ENCODE assay signal across 15 cellular contexts in genomic region chr15:75068748-75069147, GRCh38. TPM values are rescaled to one million over a fixed set of nuclear protein-coding genes. Genes with fewer than 3 reads are reported as not detected.
DNase-seq lines count a peak whose midpoint lies in the region; ATAC-seq, FAIRE-seq and TF ChIP-seq lines count a peak whose summit lies in the region.
"Had no signal": no experiment of that assay in that cellular context is flagged by ENCODE, and none has a peak within 500 bp of the region (broad histone marks: within the 10 kb centered on the region; RNA-seq: fewer than 3 reads in every experiment).

No MANE protein-coding gene starts in this region.

- peaks cover 10% of the 10 kb centered on the region for H4K20me1 ChIP-seq in K562 (replicated peaks; ENCODE audit: control insufficient read depth, insufficient read depth, low read length)
- no peaks in the 10 kb centered on the region for H4K20me1 ChIP-seq in PC-3 (ENCODE audit: low read length)

- no peak overlapping the region for H2AFZ ChIP-seq in K562 (ENCODE audit: low read depth, low read length)
- no peak overlapping the region for H2AFZ ChIP-seq in PC-3 (ENCODE audit: low read length)
- H2AFZ ChIP-seq: GM23338 had no signal

- no peak for TF ChIP-seq EP300 in K562 (IDR thresholded peaks at IDR 0.05; ENCODE audit: low read length)

- H3K4me3 Mint-ChIP-seq in activated CD4-positive, alpha-beta memory T cell treated with anti-CD3 and anti-CD28 coated beads, Interleukin-2, amount 10 ng/mL, durations not matched to agents 7 days and 5 days, result no peak overlapping the region
- H3K4me3 Mint-ChIP-seq in activated CD4-positive, alpha-beta memory T cell treated with anti-CD3 and anti-CD28 coated beads for 36 hours, result no peak overlapping the region
- peak overlapping the region in 2 of 4 donors; percentile 82 to 84 for H3K4me3 Mint-ChIP-seq in IgD-negative memory B cell
- H3K4me3 Mint-ChIP-seq in stimulated activated memory B cell treated with anti-CD40 and anti-IgM and Interleukin-4, amounts not matched to agents 10 μg/mL and 1 μg/mL and 100 μg/mL, for 72 hours, result no peak overlapping the region
- H3K4me3 Mint-ChIP-seq: GM23338 had no signal

- H3K79me2 ChIP-seq in K562 (ENCODE audit: control insufficient read depth, insufficient read depth, low read length) (no peaks in the 10 kb centered on the region), PC-3 (ENCODE audit: low read length) (no peaks in the 10 kb centered on the region)

- no peak overlapping the region for H3K4me2 ChIP-seq in K562 (ENCODE audit: insufficient read depth, low read length)
- no peak overlapping the region for H3K4me2 ChIP-seq in PC-3 (ENCODE audit: low read length)
- H3K4me2 ChIP-seq: GM23338 had no signal

- BruUV-seq in K562 (replicated peaks; lab: Mats Ljungman, UMichigan) (no TSS peak), PC-3 (replicated peaks; lab: Mats Ljungman, UMichigan) (no TSS peak)

- peaks cover 6% of the 10 kb centered on the region for H3K9me3 Mint-ChIP-seq in activated CD4-positive, alpha-beta memory T cell treated with anti-CD3 and anti-CD28 coated beads, Interleukin-2, amount 10 ng/mL, durations not matched to agents 7 days and 5 days
- H3K9me3 Mint-ChIP-seq in activated CD4-positive, alpha-beta memory T cell treated with anti-CD3 and anti-CD28 coated beads for 36 hours, result no peaks in the 10 kb centered on the region
- H3K9me3 Mint-ChIP-seq in IgD-negative memory B cell, result peaks cover 0 to 11% (median 0%) of the 10 kb centered on the region in 3 donors
- no peaks in the 10 kb centered on the region for H3K9me3 Mint-ChIP-seq in stimulated activated memory B cell treated with anti-CD40 and anti-IgM and Interleukin-4, amounts not matched to agents 10 μg/mL and 1 μg/mL and 100 μg/mL, for 72 hours

- no peak overlapping the region for H3K9ac ChIP-seq in K562 (ENCODE audit: insufficient read depth in 1 of 2, low read depth in 2 of 2, low read length in 2 of 2)
- H3K9ac ChIP-seq in PC-3 (ENCODE audit: low read length), result no peak overlapping the region

- H3K9me1 ChIP-seq in K562 (ENCODE audit: control insufficient read depth, insufficient read depth, low read length), result no peaks in the 10 kb centered on the region

- no peaks in the 10 kb centered on the region for H3K9me2 ChIP-seq in PC-3 (replicated peaks; ENCODE audit: low read length)

- TF ChIP-seq POLR2A in K562 (conservative IDR thresholded peaks at IDR 0.05), result no peak

- peaks cover 0 to 17% of the 10 kb centered on the region in 2 experiments; a peak in 2 of 5 replicates for H3K27me3 ChIP-seq in K562 (ENCODE audit: control insufficient read depth in 2 of 2, insufficient read depth in 2 of 2, low read length in 2 of 2)
- no peaks in the 10 kb centered on the region for H3K27me3 ChIP-seq in PC-3 (ENCODE audit: low read length)

- H3K27ac ChIP-seq in K562 (ENCODE audit: extremely low read depth, low read depth, low read length) (no peak overlapping the region), PC-3 (ENCODE audit: low read length) (no peak overlapping the region)

- H3F3A ChIP-seq in PC-3 (ENCODE audit: low read length, unreplicated experiment), result peaks cover 3% of the 10 kb centered on the region

- no peak for DNase-seq in activated CD4-positive, alpha-beta memory T cell treated with anti-CD3 and anti-CD28 coated beads, Interleukin-2, amount 10 ng/mL, durations not matched to agents 7 days and 5 days
- DNase-seq in activated CD4-positive, alpha-beta memory T cell treated with anti-CD3 and anti-CD28 coated beads for 36 hours, result no peak
- no peak for DNase-seq in K562 (ENCODE audit: extremely low read depth in 1 of 4, low spot score in 3 of 4)
- no peak for DNase-seq in PC-3
- DNase-seq in HT-29 (ENCODE audit: low spot score), result no peak
- DNase-seq: CD4-positive, CD25-positive, alpha-beta regulatory T cell; DND-41; GF-D8; NCI-H1092; NCI-H2227 treated with DMSO at 0.1 percent for 48 hours; NCI-H526 treated with DMSO at 0.1 percent for 48 hours had no signal

- in situ Hi-C loops in K562 (cut with MboI), result no loop called here

- H3K4me3 ChIP-seq in K562 (no peak overlapping the region), PC-3 (ENCODE audit: low read length) (no peak overlapping the region)
- H3K4me3 ChIP-seq: GM23338 had no signal

- intact Hi-C loops in activated CD4-positive, alpha-beta memory T cell treated with anti-CD3 and anti-CD28 coated beads for 36 hours (cut with micrococcal nuclease), result no loop called here
- intact Hi-C loops in K562 (cut with micrococcal nuclease) (loop anchor here (5.0 kb wide), 1 partner anchor 94 kb away; no protein-coding TSS in a partner anchor), PC-3 (cut with micrococcal nuclease) (no loop called here)

- H3K36me3 ChIP-seq in K562 (ENCODE audit: control insufficient read depth, insufficient read depth, low read length), result no peaks in the 10 kb centered on the region
- H3K36me3 ChIP-seq in PC-3 (ENCODE audit: low read depth, low read length), result no peaks in the 10 kb centered on the region

- H3K9me3 ChIP-seq in K562 (replicated peaks; ENCODE audit: control insufficient read depth, insufficient read depth, low read depth, low read length) (no peaks in the 10 kb centered on the region), PC-3 (ENCODE audit: low read length) (no peaks in the 10 kb centered on the region)

- no peak for TF ChIP-seq RAD21 in K562 (CRISPR knock-in tag; conservative IDR thresholded peaks at IDR 0.05 in 1 of 2, IDR thresholded peaks at IDR 0.05 in 1 of 2)

- H3K36me3 Mint-ChIP-seq in activated CD4-positive, alpha-beta memory T cell treated with anti-CD3 and anti-CD28 coated beads, Interleukin-2, amount 10 ng/mL, durations not matched to agents 7 days and 5 days (ENCODE audit: low read depth), result peaks cover 67% of the 10 kb centered on the region
- no peaks in the 10 kb centered on the region for H3K36me3 Mint-ChIP-seq in activated CD4-positive, alpha-beta memory T cell treated with anti-CD3 and anti-CD28 coated beads for 36 hours
- H3K36me3 Mint-ChIP-seq in IgD-negative memory B cell, result peaks cover 4% of the 10 kb centered on the region
- H3K36me3 Mint-ChIP-seq in stimulated activated memory B cell treated with anti-CD40 and anti-IgM and Interleukin-4, amounts not matched to agents 10 μg/mL and 1 μg/mL and 100 μg/mL, for 72 hours, result peaks cover 9% of the 10 kb centered on the region

- peak overlapping the region; percentile 95 for H3K27ac Mint-ChIP-seq in activated CD4-positive, alpha-beta memory T cell treated with anti-CD3 and anti-CD28 coated beads, Interleukin-2, amount 10 ng/mL, durations not matched to agents 7 days and 5 days
- H3K27ac Mint-ChIP-seq in activated CD4-positive, alpha-beta memory T cell treated with anti-CD3 and anti-CD28 coated beads for 36 hours, result no peak overlapping the region
- H3K27ac Mint-ChIP-seq in IgD-negative memory B cell, result peak overlapping the region in 2 of 3 donors; percentile 53 to 93
- H3K27ac Mint-ChIP-seq in stimulated activated memory B cell treated with anti-CD40 and anti-IgM and Interleukin-4, amounts not matched to agents 10 μg/mL and 1 μg/mL and 100 μg/mL, for 72 hours, result peak overlapping the region; percentile 61
- H3K27ac Mint-ChIP-seq: GM23338 had no signal

- TF ChIP-seq CTCF in K562 (IDR thresholded peaks at IDR 0.05 in 2 of 3, conservative IDR thresholded peaks at IDR 0.05 in 1 of 3; ENCODE audit: insufficient read depth in 2 of 3, low read depth in 1 of 3, low read length in 3 of 3) (no peak), PC-3 (conservative IDR thresholded peaks at IDR 0.05; ENCODE audit: low read depth, low read length) (no peak)

- CTCF ChIA-PET in activated CD4-positive, alpha-beta memory T cell treated with anti-CD3 and anti-CD28 coated beads, Interleukin-2, amount 10 ng/mL, durations not matched to agents 7 days and 5 days (lab: Charles Lee), result no interaction called here
- CTCF ChIA-PET in activated CD4-positive, alpha-beta memory T cell treated with anti-CD3 and anti-CD28 coated beads for 36 hours (lab: Charles Lee), result interaction anchor here (1.3 kb wide), 1 partner anchor 26 kb away, joined by 3 read pairs; no protein-coding TSS in a partner anchor
- CTCF ChIA-PET in K562 (lab: Yijun Ruan, JAX; ENCODE audit: low intra/inter-chr PET ratio), result no interaction called here
- CTCF ChIA-PET in PC-3 (lab: Charles Lee), result no interaction called here

- POLR2A ChIA-PET in activated CD4-positive, alpha-beta memory T cell treated with anti-CD3 and anti-CD28 coated beads, Interleukin-2, amount 10 ng/mL, durations not matched to agents 7 days and 5 days (lab: Charles Lee), result interaction anchor here (1.2 to 4.3 kb wide), 4 partner anchors 89 to 299 kb away, joined by 3 to 50 read pairs (median 6); partner anchors contain the start of genes C15orf39 and MAN2C1
- POLR2A ChIA-PET in activated CD4-positive, alpha-beta memory T cell treated with anti-CD3 and anti-CD28 coated beads for 36 hours (lab: Charles Lee), result no interaction called here
- POLR2A ChIA-PET in K562 (lab: Yijun Ruan, JAX) (interaction anchor here (0.8 kb wide), 1 partner anchor 10 kb away, joined by 3 read pairs; no protein-coding TSS in a partner anchor), PC-3 (lab: Charles Lee; ENCODE audit: unreplicated experiment) (no interaction called here)

- H3K4me1 Mint-ChIP-seq in activated CD4-positive, alpha-beta memory T cell treated with anti-CD3 and anti-CD28 coated beads, Interleukin-2, amount 10 ng/mL, durations not matched to agents 7 days and 5 days, result peaks cover 84% of the 10 kb centered on the region
- peaks cover 36% of the 10 kb centered on the region for H3K4me1 Mint-ChIP-seq in activated CD4-positive, alpha-beta memory T cell treated with anti-CD3 and anti-CD28 coated beads for 36 hours (ENCODE audit: low read depth)
- peaks cover 36 to 56% (median 41%) of the 10 kb centered on the region in 3 donors for H3K4me1 Mint-ChIP-seq in IgD-negative memory B cell
- H3K4me1 Mint-ChIP-seq in stimulated activated memory B cell treated with anti-CD40 and anti-IgM and Interleukin-4, amounts not matched to agents 10 μg/mL and 1 μg/mL and 100 μg/mL, for 72 hours, result peaks cover 73% of the 10 kb centered on the region

- H3K4me1 ChIP-seq in K562 (replicated peaks in 1 of 2; ENCODE audit: control insufficient read depth in 2 of 2, insufficient read depth in 2 of 2, low read length in 2 of 2), result peaks cover 6 to 22% of the 10 kb centered on the region in 2 experiments; a peak in 4 of 5 replicates
- peaks cover 27% of the 10 kb centered on the region for H3K4me1 ChIP-seq in PC-3 (ENCODE audit: insufficient read depth, low read length)

- FAIRE-seq in K562 (lab: Jason Lieb, UNC), result no peak
- FAIRE-seq: D721Med had no signal

- no peak for ATAC-seq in K562
- no peak for ATAC-seq in stimulated activated memory B cell treated with anti-CD40 and anti-IgM and Interleukin-4, amounts not matched to agents 10 μg/mL and 1 μg/mL and 100 μg/mL, for 72 hours
- ATAC-seq in PC-3, result no peak
- ATAC-seq: GM23338 had no signal

- peaks cover 2% of the 10 kb centered on the region for H3K27me3 Mint-ChIP-seq in activated CD4-positive, alpha-beta memory T cell treated with anti-CD3 and anti-CD28 coated beads, Interleukin-2, amount 10 ng/mL, durations not matched to agents 7 days and 5 days
- H3K27me3 Mint-ChIP-seq in activated CD4-positive, alpha-beta memory T cell treated with anti-CD3 and anti-CD28 coated beads for 36 hours, result peaks cover 1% of the 10 kb centered on the region
- H3K27me3 Mint-ChIP-seq in IgD-negative memory B cell, result no peaks in the 10 kb centered on the region
- no peaks in the 10 kb centered on the region for H3K27me3 Mint-ChIP-seq in stimulated activated memory B cell treated with anti-CD40 and anti-IgM and Interleukin-4, amounts not matched to agents 10 μg/mL and 1 μg/mL and 100 μg/mL, for 72 hours
- H3K27me3 Mint-ChIP-seq: CD4-positive, CD25-positive, alpha-beta regulatory T cell had no signal

RNA-seq across cellular contexts. Expression of gene PPCDC, which starts 45.4 kb away (rescaled TPM):
- 10 to 100 TPM; 43.0 to 50.2 TPM for total RNA-seq in activated CD4-positive, alpha-beta memory T cell treated with anti-CD3 and anti-CD28 coated beads, Interleukin-2, amount 10 ng/mL, durations not matched to agents 7 days and 5 days
- total RNA-seq in activated CD4-positive, alpha-beta memory T cell treated with anti-CD3 and anti-CD28 coated beads for 36 hours, result 10 to 100 TPM; 16.3 to 18.8 TPM
- polyA plus RNA-seq in IgD-negative memory B cell (12.6 TPM), K562 (2011; rRNA removed) (16.7 and 17.9 TPM in 2 replicates), K562 (2014; fragmentation: Illumina TruSeq; extraction: Trizol) (21.7 and 24.9 TPM in 2 replicates), K562 (2014; fragmentation: Nextera tagmentation; extraction: Ambion mirVana) (10 to 100 TPM; 50.0 to 53.6 TPM), K562 (2014; rRNA removed) (34.8 and 41.6 TPM in 2 replicates)
- total RNA-seq in K562 (2011; cell fraction: chromatin; rRNA removed; ENCODE audit: low replicate concordance), result 20.0 and 54.1 TPM in 2 replicates
- 31.7 TPM in 2 replicates for total RNA-seq in K562 (2011; cell fraction: nucleolus; rRNA removed)
- total RNA-seq in K562 (2011; cell fraction: nucleoplasm; rRNA removed), result 24.1 and 30.8 TPM in 2 replicates
- total RNA-seq in K562 (2014; rRNA removed) (16.3 and 17.1 TPM in 2 replicates), K562 (2014; rRNA removed; fragmentation: Illumina TruSeq; extraction: Trizol) (6.4 and 10.9 TPM in 2 replicates), K562 (2015; rRNA removed; fragmentation: Illumina TruSeq; extraction: Trizol) (9.7 and 13.5 TPM in 2 replicates), K562 (2021) (15.2 and 16.7 TPM in 2 replicates), PC-3 (2014; rRNA removed) (31.0 and 31.5 TPM in 2 replicates)
- 26.9 and 55.6 TPM in 2 replicates for polyA plus RNA-seq in K562 (2011; cell fraction: cytosol; rRNA removed)
- 22.7 and 31.8 TPM in 2 replicates for polyA plus RNA-seq in K562 (2011; cell fraction: nucleus; rRNA removed)
- 11.4 and 15.7 TPM in 2 replicates for polyA plus RNA-seq in K562 (2012)
- 6.7 and 7.8 TPM in 2 replicates for polyA minus RNA-seq in K562 (2011; rRNA and poly(A)+ RNA removed)
- polyA minus RNA-seq in K562 (2011; cell fraction: cytosol; rRNA and poly(A)+ RNA removed), result 6.4 and 9.0 TPM in 2 replicates
- polyA minus RNA-seq in K562 (2011; cell fraction: nucleus; rRNA and poly(A)+ RNA removed), result 12.3 and 15.2 TPM in 2 replicates
- total RNA-seq in HT-29 (2014; rRNA removed; shearing (Covaris generic)), result 26.9 and 37.0 TPM in 2 replicates

Comparison
In these comparisons a context has a peak if more than half of its experiments do, and no peak if none do; other contexts are left out.
1. POLR2A ChIA-PET loops: an anchor here in activated CD4-positive, alpha-beta memory T cell treated with anti-CD3 and anti-CD28 coated beads, Interleukin-2, amount 10 ng/mL, durations not matched to agents 7 days and 5 days (1.2 to 4.3 kb wide) and K562 (0.8 kb wide); none called in activated CD4-positive, alpha-beta memory T cell treated with anti-CD3 and anti-CD28 coated beads for 36 hours and PC-3.